Comparison of ENCODE assay signal across 8 cellular contexts in the genomic region with DNA sequence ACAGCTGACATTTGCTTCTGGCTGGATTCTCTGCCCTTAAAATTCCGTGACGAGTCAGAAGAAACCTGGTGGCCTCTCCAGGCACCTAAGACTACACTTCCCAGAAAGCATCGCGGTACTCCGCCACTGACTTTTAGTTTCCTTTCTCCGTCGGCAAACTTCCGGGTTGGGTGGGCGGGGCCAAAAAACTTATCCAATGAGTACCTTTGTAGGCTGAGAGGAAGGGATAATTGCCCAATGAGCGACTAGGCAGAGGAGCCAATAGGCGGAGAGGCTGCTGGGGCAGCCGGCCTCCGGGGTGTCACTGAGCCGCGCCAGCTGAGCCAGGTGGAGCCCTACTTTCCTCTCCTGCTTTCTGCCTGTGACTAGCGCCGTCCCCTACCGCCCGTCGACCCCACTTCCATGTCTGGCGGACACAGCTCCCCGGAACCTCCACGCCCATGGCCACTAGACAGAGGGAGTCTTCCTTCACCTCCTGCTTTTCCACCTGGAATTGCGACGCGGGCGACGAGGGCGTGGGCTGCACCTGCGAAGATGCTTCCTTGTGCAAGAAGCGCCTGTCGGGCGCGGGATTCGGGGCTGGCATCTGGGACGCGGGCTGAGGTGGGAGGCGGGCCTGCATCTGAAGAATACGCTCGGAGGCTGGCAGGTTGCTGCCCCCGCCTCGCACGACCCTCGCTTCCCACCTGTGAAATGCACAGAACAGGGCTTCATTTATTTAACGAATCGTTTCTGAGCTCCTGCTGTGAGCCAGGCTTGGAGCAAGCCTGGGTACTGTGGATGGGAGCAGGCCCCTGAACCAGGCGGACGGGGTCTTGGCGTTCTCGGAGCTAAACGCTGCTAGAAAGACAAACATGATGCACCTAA. TPM values are rescaled to one million over a fixed set of nuclear protein-coding genes. Genes with fewer than 3 reads are reported as not detected.
DNase-seq lines count a peak whose midpoint lies in the region; ATAC-seq and TF ChIP-seq lines count a peak whose summit lies in the region.

No MANE protein-coding gene starts in this region.

- DNase-seq in CD1c-positive myeloid dendritic cell (ENCODE audit: extremely low spot score) (peak; percentile 97), NCI-H774 (lab: John Stamatoyannopoulos, UW) (peak; percentile 96), lower leg skin (ENCODE audit: low spot score in 2 of 2) (peak; percentile 92 to 97)
- peak; percentile 94 for DNase-seq in activated CD4-positive, alpha-beta memory T cell treated with anti-CD3 and anti-CD28 coated beads for 36 hours
- peak; percentile 76 to 92 for DNase-seq in stimulated activated CD4-positive, alpha-beta T cell treated with anti-CD3 and anti-CD28 coated beads, Interleukin-4, amount 100 ng/mL, for 4 hours

- H3K27ac ChIP-seq in duodenal mucosa (ENCODE audit: low read depth, low read length) = peak overlapping the region; percentile 34

- peak overlapping the region; percentile 91 for H3K27ac Mint-ChIP-seq in activated CD4-positive, alpha-beta memory T cell treated with anti-CD3 and anti-CD28 coated beads for 36 hours

- no peaks in the 10 kb centered on the region for H3K9me3 ChIP-seq in duodenal mucosa (ENCODE audit: control insufficient read depth in 1 of 2, low read length in 2 of 2)

- TF ChIP-seq POLR2A in lower leg skin (IDR thresholded peaks at IDR 0.05) = no peak

- H3K4me3 ChIP-seq in duodenal mucosa (ENCODE audit: low read depth in 1 of 2, low read length in 2 of 2) (peak overlapping the region; percentile 84 to 97), lower leg skin (ENCODE audit: low read depth, poor library complexity, severe bottlenecking) (peak overlapping the region; percentile 90)

- H3K4me1 Mint-ChIP-seq in activated CD4-positive, alpha-beta memory T cell treated with anti-CD3 and anti-CD28 coated beads for 36 hours (ENCODE audit: low read depth) = peaks cover 34% of the 10 kb centered on the region

- WGBS in lower leg skin, 2 donors = 0 to 1% methylated on average over 48 to 49 of the region's 51 CpGs

- H3K4me1 ChIP-seq in duodenal mucosa (ENCODE audit: control insufficient read depth in 1 of 2, insufficient read depth in 2 of 2, low read length in 2 of 2) = peaks cover 14 to 19% of the 10 kb centered on the region in 2 donors

- ATAC-seq in GM19438 (IDR thresholded peaks at IDR 0.05; ENCODE audit: low read depth, unreplicated experiment) = peak; percentile 94
- ATAC-seq in HG03571 (IDR thresholded peaks at IDR 0.05; ENCODE audit: unreplicated experiment) = peak; percentile 94

- no peaks in the 10 kb centered on the region for H3K27me3 ChIP-seq in duodenal mucosa (ENCODE audit: control insufficient read depth in 1 of 2, insufficient read depth in 2 of 2, low read length in 2 of 2)

- CTCF ChIA-PET in activated CD4-positive, alpha-beta memory T cell treated with anti-CD3 and anti-CD28 coated beads for 36 hours (lab: Charles Lee) = interaction anchor here (1.1 kb wide), 2 partner anchors 17 to 193 kb away, joined by 3 read pairs; a partner anchor contains a TSS

- POLR2A ChIA-PET in activated CD4-positive, alpha-beta memory T cell treated with anti-CD3 and anti-CD28 coated beads for 36 hours (lab: Charles Lee) = interaction anchor here (1.0 to 2.3 kb wide), 7 partner anchors 9 to 80 kb away, joined by 3 to 19 read pairs (median 4); a partner anchor contains a TSS

- H3K9me3 Mint-ChIP-seq in activated CD4-positive, alpha-beta memory T cell treated with anti-CD3 and anti-CD28 coated beads for 36 hours = no peaks in the 10 kb centered on the region

- no peak for TF ChIP-seq CTCF in lower leg skin (IDR thresholded peaks at IDR 0.05)

- intact Hi-C loops in activated CD4-positive, alpha-beta memory T cell treated with anti-CD3 and anti-CD28 coated beads for 36 hours (cut with micrococcal nuclease) = loop anchor here (1.0 kb wide), 5 partner anchors 16 to 490 kb away; a partner anchor contains a TSS
- intact Hi-C loops in lower leg skin (cut with DNase I; ENCODE audit: low total_unique reads) = no loop called here

- no peaks in the 10 kb centered on the region for H3K36me3 ChIP-seq in duodenal mucosa (ENCODE audit: control insufficient read depth in 1 of 2, insufficient read depth in 2 of 2, low read length in 2 of 2)

- peak overlapping the region; percentile 80 to 84 for H3K9ac ChIP-seq in duodenal mucosa (ENCODE audit: low read depth in 1 of 2, low read length in 2 of 2)

- H3K4me3 Mint-ChIP-seq in activated CD4-positive, alpha-beta memory T cell treated with anti-CD3 and anti-CD28 coated beads for 36 hours = peak overlapping the region; percentile 92

- H3K27me3 Mint-ChIP-seq in activated CD4-positive, alpha-beta memory T cell treated with anti-CD3 and anti-CD28 coated beads for 36 hours = no peaks in the 10 kb centered on the region

- H3K36me3 Mint-ChIP-seq in activated CD4-positive, alpha-beta memory T cell treated with anti-CD3 and anti-CD28 coated beads for 36 hours = no peaks in the 10 kb centered on the region

RNA-seq across cellular contexts. Expression of a gene that starts 16.5 kb away (rescaled TPM):
- total RNA-seq in activated CD4-positive, alpha-beta memory T cell treated with anti-CD3 and anti-CD28 coated beads for 36 hours = 10 to 100 TPM; 50.8 to 57.4 TPM
- 10 to 100 TPM; 28.0 to 49.2 (median 31.2) TPM for total RNA-seq in lower leg skin

Comparison
In these comparisons a context has a peak if more than half of its experiments do, and no peak if none do; other contexts are left out.
1. Peak in every context shown above with its lines: DNase-seq, ATAC-seq, H3K4me3 ChIP-seq and H3K27ac ChIP-seq.